Comparison of ENCODE assay signal across 9 cellular contexts in genomic region chr9:36135791-36136276, GRCh38. TPM values are rescaled to one million over a fixed set of nuclear protein-coding genes. Genes with fewer than 3 reads are reported as not detected.
DNase-seq lines count a peak whose midpoint lies in the region; ATAC-seq, FAIRE-seq and TF ChIP-seq lines count a peak whose summit lies in the region.
"Had no signal": no experiment of that assay in that cellular context is flagged by ENCODE, and none has a peak within 500 bp of the region (broad histone marks: within the 10 kb centered on the region; RNA-seq: fewer than 3 reads in every experiment).

No MANE protein-coding gene starts in this region.

- no peak overlapping the region for H3T11ph ChIP-seq in H9 (ENCODE audit: low read length)

- no CpG with 5 or more reads among the region's 18 CpGs for WGBS in H9 (ENCODE audit: extremely low coverage, insufficient read length, low lambda C conversion rate)
- 8 to 20% (median 9%) methylated on average over 12 to 18 of the region's 18 CpGs for WGBS in small intestine, 3 donors

- H4K91ac ChIP-seq in H9 (ENCODE audit: insufficient read length, low read depth, low read length), result no peak overlapping the region

- no peak overlapping the region for H2BK5ac ChIP-seq in H9 (ENCODE audit: insufficient read length, low read length)

- H3K23ac ChIP-seq in H9 (ENCODE audit: insufficient read length, low read depth, low read length), result no peak overlapping the region

- peaks cover 2% of the 10 kb centered on the region; the same call in 1 of the 2 replicates for H3K4me1 ChIP-seq in H9 (ENCODE audit: insufficient read depth, low read length)
- peaks cover 0 to 11% of the 10 kb centered on the region in 2 donors for H3K4me1 ChIP-seq in small intestine (ENCODE audit: control insufficient read depth in 2 of 2, insufficient read depth in 1 of 2, low read depth in 1 of 2, low read length in 1 of 2)

- DNase-seq in H9, result peak; percentile 57
- no peak for DNase-seq in activated CD4-positive, alpha-beta memory T cell treated with anti-CD3 and anti-CD28 coated beads, Interleukin-2, amount 10 ng/mL, durations not matched to agents 7 days and 5 days
- no peak for DNase-seq in small intestine

- H2AFZ ChIP-seq in H9 (ENCODE audit: low read length), result no peak overlapping the region

- H3K36me3 Mint-ChIP-seq in H9 (ENCODE audit: insufficient read depth in 1 of 3, low read depth in 3 of 3), result peaks cover 0 to 1% (median 0%) of the 10 kb centered on the region in 3 experiments; a peak in 1 of 7 replicates
- peaks cover 22% of the 10 kb centered on the region for H3K36me3 Mint-ChIP-seq in activated CD4-positive, alpha-beta memory T cell treated with anti-CD3 and anti-CD28 coated beads, Interleukin-2, amount 10 ng/mL, durations not matched to agents 7 days and 5 days (ENCODE audit: low read depth)

- H2BK120ac ChIP-seq in H9 (ENCODE audit: low read depth, low read length, poor library complexity, severe bottlenecking), result no peak overlapping the region

- no peak overlapping the region for H2BK12ac ChIP-seq in H9 (ENCODE audit: insufficient read length, low read depth, low read length)

- peaks cover 90% of the 10 kb centered on the region for H3K27me3 Mint-ChIP-seq in H9 (ENCODE audit: low read depth)
- H3K27me3 Mint-ChIP-seq in activated CD4-positive, alpha-beta memory T cell treated with anti-CD3 and anti-CD28 coated beads, Interleukin-2, amount 10 ng/mL, durations not matched to agents 7 days and 5 days, result peaks cover 16% of the 10 kb centered on the region

- no peak overlapping the region for H2BK20ac ChIP-seq in H9 (ENCODE audit: low read depth, low read length, poor library complexity, severe bottlenecking)

- no peaks in the 10 kb centered on the region for H3K36me3 ChIP-seq in small intestine (ENCODE audit: control insufficient read depth in 2 of 2, insufficient read depth in 2 of 2, low read length in 2 of 2)
- H3K36me3 ChIP-seq: adrenal gland had no signal

- H3K14ac ChIP-seq in H9 (ENCODE audit: insufficient read depth, low read length), result no peak overlapping the region

- no peak overlapping the region for H4K8ac ChIP-seq in H9 (replicated peaks; ENCODE audit: insufficient read length, low read depth, low read length)

- peak overlapping the region; percentile 71 for H3K4me2 ChIP-seq in H9 (ENCODE audit: insufficient read depth, insufficient read length, low read length)

- H4K20me1 ChIP-seq in H9 (ENCODE audit: control insufficient read depth, insufficient read depth, insufficient read length), result no peaks in the 10 kb centered on the region

- peaks cover 14% of the 10 kb centered on the region for H3K23me2 ChIP-seq in H9 (ENCODE audit: insufficient read length, low read depth, low read length, poor library complexity, severe bottlenecking)

- FAIRE-seq in small intestine (lab: Jason Lieb, UNC), result no peak

- H2AK5ac ChIP-seq in H9 (ENCODE audit: insufficient read length, low read length), result no peak overlapping the region

- H3K9ac ChIP-seq in H9 (ENCODE audit: extremely low read depth, insufficient read length, low read length), result no peak overlapping the region

- ATAC-seq in GM18511 (IDR thresholded peaks at IDR 0.05; ENCODE audit: unreplicated experiment) (no peak), GM21423 (IDR thresholded peaks at IDR 0.05; ENCODE audit: unreplicated experiment) (no peak), HG03159 (IDR thresholded peaks at IDR 0.05; ENCODE audit: unreplicated experiment) (no peak), HG02981 (IDR thresholded peaks at IDR 0.05; ENCODE audit: unreplicated experiment) (no peak)

- H3K4me3 ChIP-seq in iPS-11a (ENCODE audit: low read depth, low read length) (peak overlapping the region; percentile 69), small intestine (ENCODE audit: low read depth in 1 of 2, low read length in 2 of 2) (peak overlapping the region; percentile 51 to 67)

- POLR2A ChIA-PET in activated CD4-positive, alpha-beta memory T cell treated with anti-CD3 and anti-CD28 coated beads, Interleukin-2, amount 10 ng/mL, durations not matched to agents 7 days and 5 days (lab: Charles Lee), result interaction anchor here (1.1 to 3.0 kb wide), 9 partner anchors 8 to 34 kb away, joined by 3 to 29 read pairs (median 7); no protein-coding TSS in a partner anchor

- CTCF ChIA-PET in activated CD4-positive, alpha-beta memory T cell treated with anti-CD3 and anti-CD28 coated beads, Interleukin-2, amount 10 ng/mL, durations not matched to agents 7 days and 5 days (lab: Charles Lee), result interaction anchor here (0.9 to 2.0 kb wide), 9 partner anchors 13 to 57 kb away, joined by 3 to 18 read pairs (median 9); partner anchors contain the start of gene CLTA

- no peak overlapping the region for H2BK15ac ChIP-seq in H9 (ENCODE audit: low read depth, low read length)

- H3K27me3 ChIP-seq in H9 (ENCODE audit: insufficient read depth, low read length) (peaks cover 27% of the 10 kb centered on the region), small intestine (ENCODE audit: control insufficient read depth in 2 of 2, insufficient read depth in 2 of 2, low read length in 2 of 2) (no peaks in the 10 kb centered on the region)
- H3K27me3 ChIP-seq: adrenal gland had no signal

- H3K18ac ChIP-seq in H9 (ENCODE audit: insufficient read length, low read depth, low read length), result no peak overlapping the region

- no peaks in the 10 kb centered on the region for H3K79me1 ChIP-seq in H9 (ENCODE audit: insufficient read depth, low read depth, low read length, poor library complexity, severe bottlenecking)

- H3K27ac Mint-ChIP-seq in H9, result no peak overlapping the region
- H3K27ac Mint-ChIP-seq in activated CD4-positive, alpha-beta memory T cell treated with anti-CD3 and anti-CD28 coated beads, Interleukin-2, amount 10 ng/mL, durations not matched to agents 7 days and 5 days, result no peak overlapping the region

- no peak overlapping the region for H3K27ac ChIP-seq in H9 (ENCODE audit: insufficient read length, low read depth, low read length)
- peak overlapping the region in 1 of 2 donors; percentile 8 for H3K27ac ChIP-seq in small intestine (ENCODE audit: low read depth in 1 of 2, low read length in 1 of 2)

- peak overlapping the region; percentile 72 to 88 for H3K4me3 Mint-ChIP-seq in H9
- H3K4me3 Mint-ChIP-seq in activated CD4-positive, alpha-beta memory T cell treated with anti-CD3 and anti-CD28 coated beads, Interleukin-2, amount 10 ng/mL, durations not matched to agents 7 days and 5 days, result peak overlapping the region; percentile 72

- TF ChIP-seq CTCF in H9 (conservative IDR thresholded peaks at IDR 0.05), result no peak

- peaks cover 0 to 5% of the 10 kb centered on the region in 2 experiments; a peak in 2 of 5 replicates for H3K9me3 Mint-ChIP-seq in H9
- H3K9me3 Mint-ChIP-seq in activated CD4-positive, alpha-beta memory T cell treated with anti-CD3 and anti-CD28 coated beads, Interleukin-2, amount 10 ng/mL, durations not matched to agents 7 days and 5 days, result no peaks in the 10 kb centered on the region

- no peak overlapping the region for H3K56ac ChIP-seq in H9 (ENCODE audit: insufficient read length, low read depth, low read length)

- H3K9me3 ChIP-seq in H9 (ENCODE audit: control insufficient read depth, low read depth, low read length) (no peaks in the 10 kb centered on the region), small intestine (ENCODE audit: control insufficient read depth, low read depth) (no peaks in the 10 kb centered on the region)
- H3K9me3 ChIP-seq: adrenal gland had no signal

- no peak overlapping the region for H3K4ac ChIP-seq in H9 (ENCODE audit: low read depth, low read length)

- H3K79me2 ChIP-seq in H9 (ENCODE audit: insufficient read depth, low read length), result no peaks in the 10 kb centered on the region

- H4K5ac ChIP-seq in H9 (ENCODE audit: insufficient read length, low read depth, low read length), result no peak overlapping the region

- H3K4me1 Mint-ChIP-seq in H9, result peaks cover 32 to 42% of the 10 kb centered on the region in 2 experiments
- H3K4me1 Mint-ChIP-seq in activated CD4-positive, alpha-beta memory T cell treated with anti-CD3 and anti-CD28 coated beads, Interleukin-2, amount 10 ng/mL, durations not matched to agents 7 days and 5 days, result peaks cover 46% of the 10 kb centered on the region

RNA-seq across cellular contexts. Expression of gene GLIPR2, which starts 0.7 kb away (rescaled TPM):
- 9.7 and 10.0 TPM in 2 replicates for total RNA-seq in H9 (2021)
- 10 to 100 TPM; 45.3 to 48.0 TPM for total RNA-seq in activated CD4-positive, alpha-beta memory T cell treated with anti-CD3 and anti-CD28 coated beads, Interleukin-2, amount 10 ng/mL, durations not matched to agents 7 days and 5 days
- polyA plus RNA-seq in small intestine, result 10 to 100 TPM in 2 of 3 donors, 1 to 10 TPM in 1; 3.4 to 22.3 (median 13.0) TPM

RNA-seq across cellular contexts. Expression of gene CCIN, which starts 33.4 kb away (rescaled TPM):
- 0.11 TPM in 1 of 2 replicates, not detected in the other for total RNA-seq in H9 (2021)
- under 1 TPM in 1 of 2 experiments, not detected in 1; 0.13 TPM for total RNA-seq in activated CD4-positive, alpha-beta memory T cell treated with anti-CD3 and anti-CD28 coated beads, Interleukin-2, amount 10 ng/mL, durations not matched to agents 7 days and 5 days
- under 1 TPM in 1 of 3 donors, not detected in 2; 0.04 TPM for polyA plus RNA-seq in small intestine

RNA-seq across cellular contexts. Expression of gene CLTA, which starts 54.9 kb away (rescaled TPM):
- total RNA-seq in H9 (2021), result 195 and 212 TPM in 2 replicates
- 100 to 1,000 TPM; 150 to 151 TPM for total RNA-seq in activated CD4-positive, alpha-beta memory T cell treated with anti-CD3 and anti-CD28 coated beads, Interleukin-2, amount 10 ng/mL, durations not matched to agents 7 days and 5 days
- polyA plus RNA-seq in small intestine, result 100 to 1,000 TPM; 176 to 279 (median 276) TPM
